11 cellular contexts compared by ENCODE assay signal in the genomic region with DNA sequence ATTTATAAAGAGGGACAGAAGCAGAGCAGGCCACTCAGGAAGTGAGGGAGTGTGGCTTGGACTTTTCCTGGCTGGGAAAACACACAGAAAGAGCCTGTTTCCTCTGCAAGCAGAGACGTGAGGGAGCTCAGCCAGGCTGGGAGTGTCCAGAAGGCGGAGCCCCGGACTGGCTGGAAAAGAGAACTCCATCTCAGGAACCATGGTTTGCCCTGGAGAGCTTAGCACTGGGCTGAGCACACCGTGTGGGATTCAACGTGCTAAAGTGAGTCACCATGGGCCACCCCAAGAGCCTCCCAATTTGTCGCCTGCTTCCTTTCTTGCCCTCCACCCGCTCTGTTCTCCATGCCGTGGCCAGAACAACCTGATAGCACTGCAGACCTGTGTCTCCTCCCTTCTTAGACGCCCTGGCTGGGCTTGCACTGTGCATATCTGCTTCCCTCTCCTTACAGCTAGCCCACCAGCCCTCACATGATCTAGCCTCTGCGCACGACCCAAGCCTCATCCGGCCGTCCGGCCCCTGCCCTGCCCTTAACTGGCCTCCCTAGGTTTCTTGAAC. TPM values are rescaled to one million over a fixed set of nuclear protein-coding genes. Genes with fewer than 3 reads are reported as not detected.
DNase-seq lines count a peak whose midpoint lies in the region; ATAC-seq lines count a peak whose summit lies in the region.
"Had no signal": no experiment of that assay in that cellular context is flagged by ENCODE, and none has a peak within 500 bp of the region (broad histone marks: within the 10 kb centered on the region; RNA-seq: fewer than 3 reads in every experiment).

No MANE protein-coding gene starts in this region.

- peak; percentile 4 for DNase-seq in DMS153 treated with DMSO at 0.1 percent for 48 hours (lab: John Stamatoyannopoulos, UW; ENCODE audit: unreplicated experiment)
- peak; percentile 63 for DNase-seq in UCSD-AML1 (lab: John Stamatoyannopoulos, UW; ENCODE audit: unreplicated experiment)
- peak; percentile 82 for DNase-seq in left cardiac atrium
- DNase-seq in posterior cingulate gyrus = peak in 9 of 10 donors; percentile 18 to 93 (median 54)
- DNase-seq in NCI-H82 (lab: John Stamatoyannopoulos, UW) = no peak
- no peak for DNase-seq in cortex of kidney (lab: John Stamatoyannopoulos, UW)
- no peak for DNase-seq in middle frontal gyrus (ENCODE audit: extremely low spot score, low spot score)
- no peak for DNase-seq in stimulated activated CD4-positive, alpha-beta T cell treated with anti-CD3 and anti-CD28 coated beads, Interleukin-4, amount 100 ng/mL, for 24 hours
- DNase-seq: activated CD4-positive, alpha-beta T cell treated with anti-CD3 and anti-CD28 coated beads, Interleukin-2, amount 50 U/mL, for 1 hour; immature natural killer cell; NK-92 treated with Interleukin-12 subunit alpha and Interleukin-12 subunit beta, amount 100 ng/mL, for 24 hours had no signal

- peak; percentile 88 to 95 for ATAC-seq in left cardiac atrium

- intact Hi-C loops in left cardiac atrium (cut with DNase I) (no loop called here), posterior cingulate gyrus (cut with DNase I) (no loop called here)

RNA-seq across cellular contexts. Expression of gene GALNT18, which starts 51.8 kb away (rescaled TPM):
- total RNA-seq in left cardiac atrium = 10 to 100 TPM; 20.1 to 21.5 TPM

Comparison
In these comparisons a context has a peak if more than half of its experiments do, and no peak if none do; other contexts are left out.
1. DNase-seq: peak in DMS153 treated with DMSO at 0.1 percent for 48 hours (single experiment), UCSD-AML1 (single experiment), left cardiac atrium (single experiment) and posterior cingulate gyrus (9 of 10); none in NCI-H82 (single experiment), cortex of kidney (single experiment), middle frontal gyrus (single experiment) and stimulated activated CD4-positive, alpha-beta T cell treated with anti-CD3 and anti-CD28 coated beads, Interleukin-4, amount 100 ng/mL, for 24 hours (single experiment).